Comparison of ENCODE assay signal across 18 cellular contexts in the genomic region with DNA sequence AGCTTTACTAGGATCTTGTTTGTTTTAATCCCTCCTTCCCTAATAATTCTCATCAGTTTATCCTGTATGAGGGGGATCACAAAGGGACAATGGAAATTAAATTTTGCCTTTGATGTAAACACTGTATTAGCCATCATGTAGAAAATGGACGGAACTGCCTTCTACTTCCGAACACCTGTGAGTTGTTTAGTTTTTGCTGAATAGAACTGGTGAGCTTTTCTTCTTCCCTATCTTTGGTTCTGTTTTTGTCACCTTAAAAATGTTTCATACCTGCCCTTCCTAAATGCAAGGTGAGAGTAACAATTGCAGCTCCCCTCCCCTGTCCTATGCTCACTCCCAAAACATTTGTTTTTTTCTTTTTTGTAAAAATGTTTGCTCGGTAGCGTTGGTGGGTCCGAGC. TPM values are rescaled to one million over a fixed set of nuclear protein-coding genes. Genes with fewer than 3 reads are reported as not detected.
A peak's percentile ranks its signal among the peaks of the same experiment; 100 is the strongest.
DNase-seq lines count a peak whose midpoint lies in the region; ATAC-seq and TF ChIP-seq lines count a peak whose summit lies in the region.
"Had no signal": no experiment of that assay in that cellular context is flagged by ENCODE, and none has a peak within 500 bp of the region (broad histone marks: within the 10 kb centered on the region; RNA-seq: fewer than 3 reads in every experiment).

No MANE protein-coding gene starts in this region.

- no peak overlapping the region for H3K27ac ChIP-seq in cardiac muscle cell
- peak overlapping the region; percentile 93 for H3K27ac ChIP-seq in RWPE2 (ENCODE audit: poor library complexity, severe bottlenecking)
- H3K27ac ChIP-seq in right lobe of liver = peak overlapping the region; percentile 88 to 97 (median 93)
- H3K27ac ChIP-seq in vagina = peak overlapping the region; percentile 74
- H3K27ac ChIP-seq: psoas muscle had no signal

- peak overlapping the region; percentile 8 for H3K4me3 ChIP-seq in cardiac muscle cell
- H3K4me3 ChIP-seq in RWPE2 (ENCODE audit: severe bottlenecking) = peak overlapping the region; percentile 88
- H3K4me3 ChIP-seq in right lobe of liver = peak overlapping the region; percentile 20 to 85 (median 65)
- H3K4me3 ChIP-seq in vagina = peak overlapping the region in 1 of 2 donors; percentile 43

- TF ChIP-seq POLR2A in right lobe of liver (IDR thresholded peaks at IDR 0.05) = no peak
- no peak for TF ChIP-seq POLR2A in vagina (IDR thresholded peaks at IDR 0.05)

- 2% methylated on average over 5 of the region's 5 CpGs for WGBS in right lobe of liver (ENCODE audit: insufficient coverage, low coverage, low lambda C conversion rate, missing lambda C conversion rate)

- H3K9me3 ChIP-seq in cardiac muscle cell (ENCODE audit: low read depth) (no peaks in the 10 kb centered on the region), RWPE2 (ENCODE audit: severe bottlenecking) (no peaks in the 10 kb centered on the region), right lobe of liver (no peaks in the 10 kb centered on the region), vagina (no peaks in the 10 kb centered on the region)
- H3K9me3 ChIP-seq: psoas muscle had no signal

- intact Hi-C loops in left ventricle myocardium superior (cut with micrococcal nuclease) = no loop called here
- intact Hi-C loops in right lobe of liver (cut with DNase I) = no loop called here
- intact Hi-C loops in vagina (cut with DNase I) = no loop called here

- no peaks in the 10 kb centered on the region for H3K36me3 ChIP-seq in cardiac muscle cell
- H3K36me3 ChIP-seq in RWPE2 (ENCODE audit: low read depth) = peaks cover 26% of the 10 kb centered on the region
- no peaks in the 10 kb centered on the region for H3K36me3 ChIP-seq in right lobe of liver
- H3K36me3 ChIP-seq in vagina = no peaks in the 10 kb centered on the region

- TF ChIP-seq CTCF in cardiac muscle cell (IDR thresholded peaks at IDR 0.05; ENCODE audit: low read depth, low read length) (no peak), RWPE2 (IDR thresholded peaks at IDR 0.05; ENCODE audit: poor library complexity, severe bottlenecking) (no peak), right lobe of liver (IDR thresholded peaks at IDR 0.05) (no peak), vagina (IDR thresholded peaks at IDR 0.05) (no peak)

- DNase-seq in cardiac muscle cell (ENCODE audit: low read depth in 1 of 2, low spot score in 1 of 2) (no peak), left ventricle myocardium superior (no peak), RWPE2 (ENCODE audit: low spot score) (no peak), right lobe of liver (no peak), vagina (ENCODE audit: extremely low spot score in 2 of 2) (no peak), NCI-H1930 (lab: John Stamatoyannopoulos, UW) (no peak)
- no peak for DNase-seq in activated CD8-positive, alpha-beta memory T cell treated with anti-CD3 and anti-CD28 coated beads, Interleukin-2, amount 50 U/mL, for 4 hours
- DNase-seq: activated CD4-positive, alpha-beta T cell treated with anti-CD3 and anti-CD28 coated beads, Interleukin-2, amount 10 ng/mL, durations not matched to agents 7 days and 5 days; effector memory CD8-positive, alpha-beta T cell; head of caudate nucleus; IMR-90; OCI-M1; psoas muscle; stimulated activated CD4-positive, alpha-beta T cell treated with anti-CD3 and anti-CD28 coated beads, Interleukin-2, amount 100 ng/mL, for 48 hours; stimulated activated naive B cell treated with anti-CD40 and anti-IgM and Interleukin-4, amounts not matched to agents 10 μg/mL and 1 μg/mL and 100 μg/mL, for 72 hours had no signal

- ATAC-seq in left ventricle myocardium superior = no peak
- ATAC-seq in RWPE2 (ENCODE audit: low read depth) = no peak
- ATAC-seq in right lobe of liver = no peak
- no peak for ATAC-seq in GM18868 (IDR thresholded peaks at IDR 0.05; ENCODE audit: unreplicated experiment)
- ATAC-seq: effector memory CD8-positive, alpha-beta T cell; psoas muscle; stimulated activated naive B cell treated with anti-CD40 and anti-IgM and Interleukin-4, amounts not matched to agents 10 μg/mL and 1 μg/mL and 100 μg/mL, for 72 hours had no signal

- H3K27me3 ChIP-seq in cardiac muscle cell (peaks cover 100% of the 10 kb centered on the region), RWPE2 (ENCODE audit: insufficient read depth, poor library complexity, severe bottlenecking) (no peaks in the 10 kb centered on the region), right lobe of liver (no peaks in the 10 kb centered on the region), vagina (peaks cover 33% of the 10 kb centered on the region)

- H3K4me1 ChIP-seq in cardiac muscle cell (ENCODE audit: low read depth) = peaks cover 2% of the 10 kb centered on the region
- peaks cover 44% of the 10 kb centered on the region for H3K4me1 ChIP-seq in RWPE2 (ENCODE audit: insufficient read depth, poor library complexity, severe bottlenecking)
- H3K4me1 ChIP-seq in right lobe of liver = peaks cover 0 to 19% (median 0%) of the 10 kb centered on the region in 4 donors
- peaks cover 37% of the 10 kb centered on the region for H3K4me1 ChIP-seq in vagina

RNA-seq across cellular contexts. Expression of a gene that starts 7.6 kb away (rescaled TPM):
- total RNA-seq in cardiac muscle cell (not detected in 2 replicates), left ventricle myocardium superior (not detected), right lobe of liver (10 to 100 TPM; 29.8 to 35.5 (median 32.5) TPM), vagina (11.5 TPM)
- 0.06 TPM in 1 of 2 replicates, not detected in the other for polyA plus RNA-seq in cardiac muscle cell
- total RNA-seq: activated CD4-positive, alpha-beta T cell treated with anti-CD3 and anti-CD28 coated beads, Interleukin-2, amount 10 ng/mL, durations not matched to agents 7 days and 5 days; lung microvascular endothelial cell; psoas muscle had no signal

RNA-seq across cellular contexts. Expression of a gene that starts 8.0 kb away (rescaled TPM):
- total RNA-seq in cardiac muscle cell = not detected in 2 replicates
- not detected in 2 replicates for polyA plus RNA-seq in cardiac muscle cell
- total RNA-seq in left ventricle myocardium superior = not detected
- total RNA-seq in right lobe of liver = 10 to 100 TPM in 1 of 6 experiments, 1 to 10 TPM in 5; 3.7 to 10.4 (median 4.6) TPM
- total RNA-seq in vagina = 4.4 TPM
- total RNA-seq: activated CD4-positive, alpha-beta T cell treated with anti-CD3 and anti-CD28 coated beads, Interleukin-2, amount 10 ng/mL, durations not matched to agents 7 days and 5 days; activated T-helper 2 cell treated with anti-CD3 and anti-CD28 coated beads, Interferon-gamma antibody, Interleukin-2, Interleukin-4, amounts not matched to agents 10 μg/mL and 5 μg/mL and 100 μg/mL, durations not matched to agents 14 hours and 24 hours and 36 hours; lung microvascular endothelial cell; psoas muscle had no signal
- polyA plus RNA-seq: psoas muscle had no signal

Comparison
In these comparisons a context has a peak if more than half of its experiments do, and no peak if none do; other contexts are left out.
1. RNA of a gene that starts 7.6 kb away (total RNA-seq): 29.8 to 35.5 TPM in right lobe of liver and 11.5 TPM in vagina (single experiment); not detected in left ventricle myocardium superior (single experiment) and not detected in cardiac muscle cell; every median in the first group is over 10 times any median in the second.